ENCODE assay signal across 20 cellular contexts in genomic region chr18:51531496-51531895, GRCh38.
DNase-seq lines count a peak whose midpoint lies in the region; FAIRE-seq and TF ChIP-seq lines count a peak whose summit lies in the region.
"Had no signal": no experiment of that assay in that cellular context is flagged by ENCODE, and none has a peak within 500 bp of the region (broad histone marks: within the 10 kb centered on the region; RNA-seq: fewer than 3 reads in every experiment).

No MANE protein-coding gene starts in this region.

- no peak overlapping the region for H4K8ac ChIP-seq in H1 (ENCODE audit: extremely low read depth, insufficient read depth, low read length)

- H2BK5ac ChIP-seq in H1 (ENCODE audit: low read depth, low read length), result no peak overlapping the region

- H3K9me3 Mint-ChIP-seq in Calu3 (ENCODE audit: low read depth, unreplicated experiment), result no peaks in the 10 kb centered on the region

- H3K4ac ChIP-seq in H1 (replicated peaks; ENCODE audit: insufficient read length, low read depth, low read length), result no peak overlapping the region

- no peak overlapping the region for H2AFZ ChIP-seq in H1 (ENCODE audit: low read length)

- no peak for TF ChIP-seq RAD21 in H1 (IDR thresholded peaks at IDR 0.05 in 1 of 2, conservative IDR thresholded peaks at IDR 0.05 in 1 of 2; ENCODE audit: low read depth in 2 of 2, low read length in 2 of 2)

- 88% methylated on average over 6 of the region's 6 CpGs; no CpG with 5 or more reads in 1 of the 2 experiments for WGBS in H1 (ENCODE audit: extremely low coverage in 1 of 2, insufficient coverage in 1 of 2, insufficient read length in 1 of 2, insufficient replicate concordance in 2 of 2, low coverage in 1 of 2, low lambda C conversion rate in 2 of 2, missing lambda C conversion rate in 1 of 2), 2 experiments

- DNase-seq in Calu3 (peak; percentile 65), HT-29 (ENCODE audit: low spot score) (peak; percentile 62), H1 (ENCODE audit: low read depth in 1 of 2, low spot score in 2 of 2) (no peak), left kidney (ENCODE audit: low read depth, low spot score) (peak; percentile 36), inferior parietal cortex (ENCODE audit: extremely low spot score) (no peak), T-helper 2 cell (no peak)
- no peak for DNase-seq in stimulated activated naive CD4-positive, alpha-beta T cell (lab: John Stamatoyannopoulos, UW)
- DNase-seq: CD4-positive, alpha-beta memory T cell; DMS79; GOT3; IMR-90; MM.1S; NCI-H1105; NCI-H2081; NCI-H510A; SW 1271 had no signal

- no peaks in the 10 kb centered on the region for H3K9me3 ChIP-seq in H1 (ENCODE audit: insufficient read depth in 2 of 2, low read depth in 1 of 2, low read length in 1 of 2)
- H3K9me3 ChIP-seq: A549, BLaER1 had no signal

- H3K4me2 ChIP-seq in H1 (ENCODE audit: insufficient read depth in 1 of 2, low read depth in 2 of 2, low read length in 2 of 2), result no peak overlapping the region
- H3K4me2 ChIP-seq: A549, BLaER1 had no signal

- H3K9ac ChIP-seq in H1 (replicated peaks in 1 of 4; ENCODE audit: extremely low read depth in 1 of 4, low read depth in 3 of 4, low read length in 3 of 4), result no peak overlapping the region
- H3K9ac ChIP-seq: BLaER1 had no signal

- H3K4me1 ChIP-seq in H1 (replicated peaks in 1 of 4; ENCODE audit: control insufficient read depth in 3 of 4, insufficient read depth in 4 of 4, low read length in 3 of 4), result no peaks in the 10 kb centered on the region
- H3K4me1 ChIP-seq: A549, BLaER1 had no signal

- no peak for TF ChIP-seq POLR2A in H1 (IDR thresholded peaks at IDR 0.05; ENCODE audit: control extremely low read depth in 1 of 2, low read depth in 2 of 2, low read length in 2 of 2)

- no peaks in the 10 kb centered on the region for H3K27me3 ChIP-seq in H1 (replicated peaks in 1 of 4; ENCODE audit: control insufficient read depth in 3 of 4, extremely low read depth in 1 of 4, insufficient read depth in 3 of 4, low read length in 3 of 4)
- H3K27me3 ChIP-seq: BLaER1 had no signal

- POLR2A ChIA-PET in H1 (lab: Charles Lee; ENCODE audit: partially characterized antibody), result no interaction called here

- no peak overlapping the region for H2BK120ac ChIP-seq in H1 (replicated peaks; ENCODE audit: low read depth, low read length)

- H3K27ac Mint-ChIP-seq in Calu3 (ENCODE audit: unreplicated experiment), result peak overlapping the region; percentile 81
- H3K27ac Mint-ChIP-seq: CD4-positive, alpha-beta memory T cell had no signal

- H3K79me2 ChIP-seq in H1 (ENCODE audit: control insufficient read depth in 1 of 2, insufficient read depth in 2 of 2, low read length in 2 of 2), result no peaks in the 10 kb centered on the region

- no peak overlapping the region for H2BK12ac ChIP-seq in H1 (ENCODE audit: low read depth, low read length)

- H3K23me2 ChIP-seq in H1 (ENCODE audit: low read depth, low read length), result no peaks in the 10 kb centered on the region

- H4K5ac ChIP-seq in H1 (ENCODE audit: insufficient read length, low read depth, low read length), result no peak overlapping the region

- BruUV-seq in Calu3 (replicated peaks; lab: Mats Ljungman, UMichigan), result no TSS peak

- no peak for TF ChIP-seq EP300 in H1 (IDR thresholded peaks at IDR 0.05; ENCODE audit: borderline replicate concordance in 1 of 2, low read depth in 2 of 2, low read length in 2 of 2)

- no peak overlapping the region for H3K4me3 ChIP-seq in H1 (ENCODE audit: extremely low read depth in 1 of 4, insufficient read depth in 2 of 4, low read depth in 3 of 4, low read length in 4 of 4)
- H3K4me3 ChIP-seq: A549, BLaER1 had no signal

- H3K36me3 Mint-ChIP-seq in Calu3 (ENCODE audit: insufficient read depth, unreplicated experiment), result peaks cover 9% of the 10 kb centered on the region
- H3K36me3 Mint-ChIP-seq: CD4-positive, alpha-beta memory T cell had no signal

- H3K56ac ChIP-seq in H1 (replicated peaks; ENCODE audit: insufficient read length, low read depth, low read length), result no peak overlapping the region

- TF ChIP-seq CTCF in Calu3 (IDR thresholded peaks at IDR 0.05; ENCODE audit: unreplicated experiment) (no peak), H1 (IDR thresholded peaks at IDR 0.05; ENCODE audit: control extremely low read depth in 1 of 3, insufficient read depth in 1 of 3, low read depth in 1 of 3, low read length in 3 of 3) (no peak)

- no peak overlapping the region for H2BK20ac ChIP-seq in H1 (ENCODE audit: low read length)

- H4K20me1 ChIP-seq in H1 (replicated peaks in 1 of 2; ENCODE audit: control insufficient read depth in 1 of 2, insufficient read depth in 2 of 2, low read length in 2 of 2), result no peaks in the 10 kb centered on the region
- H4K20me1 ChIP-seq: BLaER1 had no signal

- no peaks in the 10 kb centered on the region for H3K27me3 Mint-ChIP-seq in Calu3 (ENCODE audit: unreplicated experiment)
- H3K27me3 Mint-ChIP-seq: CD4-positive, alpha-beta memory T cell had no signal

- peaks cover 9% of the 10 kb centered on the region for H3K4me1 Mint-ChIP-seq in Calu3 (ENCODE audit: low read depth, unreplicated experiment)
- H3K4me1 Mint-ChIP-seq: CD4-positive, alpha-beta memory T cell had no signal

- no peak overlapping the region for H3K27ac ChIP-seq in H1 (ENCODE audit: low read depth, low read length)
- H3K27ac ChIP-seq: A549, BLaER1 had no signal

- FAIRE-seq in H1 (lab: Jason Lieb, UNC), result no peak
- FAIRE-seq: A549, GM12892, HTR-8/SVneo had no signal

- CTCF ChIA-PET in Calu3 (lab: Charles Lee) (no interaction called here), H1 (lab: Charles Lee; ENCODE audit: partially characterized antibody) (no interaction called here)

- no peaks in the 10 kb centered on the region for H3K36me3 ChIP-seq in H1 (ENCODE audit: control insufficient read depth in 2 of 4, insufficient read depth in 4 of 4, low read length in 3 of 4)
- H3K36me3 ChIP-seq: BLaER1 had no signal

- no peak overlapping the region for H2AK5ac ChIP-seq in H1 (ENCODE audit: low read depth, low read length)

- H3K23ac ChIP-seq in H1 (ENCODE audit: insufficient read length), result no peak overlapping the region

- H2BK15ac ChIP-seq in H1 (ENCODE audit: low read length), result 0 out of 2 replicates have a peak overlapping the region, but pooled peaks have one; percentile 46

- no peak overlapping the region for H3K18ac ChIP-seq in H1 (ENCODE audit: extremely low read depth, low read length)

- intact Hi-C loops in Calu3 (cut with micrococcal nuclease; ENCODE audit: unreplicated experiment), result loop anchor here (10.0 kb wide), 1 partner anchor 397 kb away; no protein-coding TSS in a partner anchor

- H3K79me1 ChIP-seq in H1 (ENCODE audit: low read depth, low read length), result no peaks in the 10 kb centered on the region

- no peak overlapping the region for H3K14ac ChIP-seq in H1 (ENCODE audit: insufficient read length)

- no peak overlapping the region for H4K91ac ChIP-seq in H1 (replicated peaks; ENCODE audit: insufficient read length, low read length)

- peak overlapping the region; percentile 33 for H3K4me3 Mint-ChIP-seq in Calu3 (ENCODE audit: low read depth, unreplicated experiment)
- H3K4me3 Mint-ChIP-seq: CD4-positive, alpha-beta memory T cell had no signal

TF ChIP-seq in H1, 55 proteins besides CTCF, POLR2A, EP300 and RAD21:
- TF ChIP-seq SIN3A (conservative IDR thresholded peaks at IDR 0.05 in 1 of 2, IDR thresholded peaks at IDR 0.05 in 1 of 2; ENCODE audit: low read depth in 1 of 2, low read length in 2 of 2), result no peak

Comparison
In these comparisons a context has a peak if more than half of its experiments do, and no peak if none do; other contexts are left out.
1. DNase-seq: peak in Calu3 (single experiment), HT-29 (single experiment) and left kidney (single experiment); none in H1 (0 of 2), inferior parietal cortex (single experiment), stimulated activated naive CD4-positive, alpha-beta T cell (0 of 6) and T-helper 2 cell (0 of 5).